15 cellular contexts compared by ENCODE assay signal in the genomic region with DNA sequence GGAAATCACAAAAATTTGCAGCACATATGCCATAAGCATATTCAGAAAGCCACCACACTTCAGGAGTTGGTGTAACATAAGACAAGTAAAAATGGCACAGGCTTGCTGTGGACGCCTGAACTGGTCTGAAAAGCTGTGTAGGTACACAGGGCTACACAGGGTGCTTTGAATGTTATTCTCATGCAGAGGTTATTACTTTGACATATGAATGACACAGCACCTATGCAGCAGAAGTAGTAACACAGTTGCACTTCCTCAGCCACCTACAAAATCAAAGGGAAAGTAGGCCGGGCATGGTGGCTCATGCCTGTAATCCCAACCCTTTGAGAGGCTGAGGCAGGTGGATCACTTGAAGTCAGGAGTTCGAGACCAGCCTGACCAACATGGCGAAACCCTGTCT. TPM values are rescaled to one million over a fixed set of nuclear protein-coding genes. Genes with fewer than 3 reads are reported as not detected.
"Had no signal": no experiment of that assay in that cellular context is flagged by ENCODE, and none has a peak within 500 bp of the region (broad histone marks: within the 10 kb centered on the region; RNA-seq: fewer than 3 reads in every experiment).

No MANE protein-coding gene starts in this region.

- H3K36me3 ChIP-seq: lower lobe of right lung, upper lobe of left lung had no signal

- DNase-seq: activated CD8-positive, alpha-beta memory T cell treated with anti-CD3 and anti-CD28 coated beads, Interleukin-2, amount 50 U/mL, for 48 hours; activated effector memory CD4-positive, alpha-beta T cell treated with anti-CD3 and anti-CD28 coated beads, Interleukin-2, amount 50 U/mL, for 16 hours; activated naive CD8-positive, alpha-beta T cell treated with anti-CD3 and anti-CD28 coated beads, Interleukin-2, amount 10 ng/mL, durations not matched to agents 7 days and 5 days; aorta; glutamatergic neuron; immature natural killer cell; left cardiac atrium; lower lobe of right lung; naive thymus-derived CD4-positive, alpha-beta T cell; posterior cingulate gyrus; SK-N-SH; stimulated activated naive CD4-positive, alpha-beta T cell; upper lobe of left lung had no signal

- H3K9me3 Mint-ChIP-seq: immature natural killer cell had no signal

- H3K9me2 ChIP-seq: SK-N-SH had no signal

- H3K4me3 ChIP-seq: lower lobe of right lung, upper lobe of left lung had no signal

- H3K36me3 Mint-ChIP-seq: immature natural killer cell had no signal

- H3K4me1 ChIP-seq: lower lobe of right lung had no signal

- H3K27me3 Mint-ChIP-seq: activated naive CD8-positive, alpha-beta T cell treated with anti-CD3 and anti-CD28 coated beads, Interleukin-2, amount 10 ng/mL, durations not matched to agents 7 days and 5 days; naive thymus-derived CD4-positive, alpha-beta T cell had no signal

- H3K9me3 ChIP-seq: lower lobe of right lung, SK-N-SH, upper lobe of left lung had no signal

- H3K4me2 ChIP-seq: SK-N-SH had no signal

- H3K27me3 ChIP-seq: upper lobe of left lung had no signal

- H3K27ac ChIP-seq: lower lobe of right lung, upper lobe of left lung had no signal

- H3K4me1 Mint-ChIP-seq: immature natural killer cell had no signal

- H3K4me3 Mint-ChIP-seq: activated naive CD8-positive, alpha-beta T cell treated with anti-CD3 and anti-CD28 coated beads, Interleukin-2, amount 10 ng/mL, durations not matched to agents 7 days and 5 days; immature natural killer cell; WTC11 had no signal

- H3K27ac Mint-ChIP-seq: activated naive CD8-positive, alpha-beta T cell treated with anti-CD3 and anti-CD28 coated beads, Interleukin-2, amount 10 ng/mL, durations not matched to agents 7 days and 5 days; immature natural killer cell; WTC11 had no signal

- ATAC-seq: esophagus mucosa; left cardiac atrium; lower lobe of right lung; naive thymus-derived CD4-positive, alpha-beta T cell; WTC11 had no signal

RNA-seq across cellular contexts. Expression of gene ZNF860, which starts 55.0 kb away (rescaled TPM):
- total RNA-seq: activated naive CD8-positive, alpha-beta T cell treated with anti-CD3 and anti-CD28 coated beads, Interleukin-2, amount 10 ng/mL, durations not matched to agents 7 days and 5 days had no signal
